In the genomic region with DNA sequence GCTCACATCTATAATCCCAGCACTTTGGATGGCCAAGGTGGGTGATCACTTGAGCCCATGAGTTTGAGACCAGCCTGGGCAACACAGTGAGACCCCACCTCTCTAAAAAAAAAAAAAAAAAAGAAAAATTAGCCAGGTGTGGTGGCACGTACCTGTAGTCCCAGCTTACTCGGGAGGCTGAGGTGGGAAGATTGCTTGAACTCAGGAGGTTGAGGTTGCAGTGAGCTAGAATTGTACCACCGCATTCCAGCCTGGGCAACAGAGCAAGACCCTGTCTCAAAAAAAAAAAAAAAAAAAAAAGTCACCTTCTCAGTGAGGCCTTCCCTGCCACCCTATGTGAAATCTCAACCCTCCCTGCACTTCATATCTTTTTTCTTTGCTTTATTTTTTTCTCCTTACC, we compare ENCODE assay signal across 27 cellular contexts. TPM values are rescaled to one million over a fixed set of nuclear protein-coding genes. Genes with fewer than 3 reads are reported as not detected.
"Had no signal": no experiment of that assay in that cellular context is flagged by ENCODE, and none has a peak within 500 bp of the region (broad histone marks: within the 10 kb centered on the region; RNA-seq: fewer than 3 reads in every experiment).

No MANE protein-coding gene starts in this region.

- H3K36me3 ChIP-seq: stomach, suprapubic skin, thoracic aorta, thyroid gland, tibial artery, tibial nerve, transverse colon, upper lobe of left lung, upper lobe of right lung, uterus, vagina had no signal

- H3K27me3 ChIP-seq: testis, thyroid gland, tibial nerve, transverse colon, upper lobe of left lung, upper lobe of right lung, uterus, vagina had no signal

- H3K27ac ChIP-seq: stomach, suprapubic skin, testis, thoracic aorta, thyroid gland, tibial artery, tibial nerve, transverse colon, upper lobe of left lung, upper lobe of right lung, uterus, vagina had no signal

- H3K9me3 ChIP-seq: stomach, suprapubic skin, testis, thoracic aorta, thyroid gland, tibial artery, tibial nerve, transverse colon, upper lobe of left lung, upper lobe of right lung, uterus, vagina had no signal

- H3K4me1 ChIP-seq: suprapubic skin, testis, thyroid gland, tibial nerve, transverse colon, upper lobe of left lung, upper lobe of right lung, uterus, vagina had no signal

- ATAC-seq: stimulated activated effector memory CD8-positive, alpha-beta T cell treated with anti-CD3 and anti-CD28 coated beads, Interleukin-12 subunit alpha, Interleukin-12 subunit beta, amount 100 ng/mL, for 72 hours; stimulated activated memory B cell treated with anti-CD40 and anti-IgM and Interleukin-4, amounts not matched to agents 10 μg/mL and 1 μg/mL and 100 μg/mL, for 72 hours; stimulated activated naive B cell treated with anti-CD40 and anti-IgM and Interleukin-4, amounts not matched to agents 10 μg/mL and 1 μg/mL and 100 μg/mL, for 72 hours; stimulated activated naive CD8-positive, alpha-beta T cell treated with anti-CD3 and anti-CD28 coated beads, Interleukin-15, amount 100 ng/mL, for 72 hours; stimulated activated naive CD8-positive, alpha-beta T cell treated with anti-CD3 and anti-CD28 coated beads, Interleukin-15, Interleukin-2, amounts not matched to agents 100 U/mL and 50 U/mL, for 24 hours; upper lobe of right lung had no signal

- DNase-seq: stimulated activated CD4-positive, alpha-beta T cell treated with anti-CD3 and anti-CD28 coated beads, Interleukin-2, amount 100 ng/mL, for 48 hours; stimulated activated CD4-positive, alpha-beta T cell treated with anti-CD3 and anti-CD28 coated beads, Interleukin-4, amount 100 ng/mL, for 1 hour; stimulated activated CD4-positive, alpha-beta T cell treated with anti-CD3 and anti-CD28 coated beads, Interleukin-4, amount 100 ng/mL, for 24 hours; stimulated activated CD4-positive, alpha-beta T cell treated with anti-CD3 and anti-CD28 coated beads, Interleukin-4, amount 100 ng/mL, for 4 hours; stimulated activated CD8-positive, alpha-beta memory T cell treated with anti-CD3 and anti-CD28 coated beads, Interleukin-4, amount 100 ng/mL, for 48 hours; stimulated activated naive B cell treated with anti-CD40 and anti-IgM and Interleukin-4, amounts not matched to agents 10 μg/mL and 1 μg/mL and 100 μg/mL, for 72 hours; stimulated activated naive CD4-positive, alpha-beta T cell; stimulated activated naive CD4-positive, alpha-beta T cell treated with Interleukin-2 at 50 U/mL for 16 hours; stimulated activated naive CD8-positive, alpha-beta T cell treated with anti-CD3 and anti-CD28 coated beads, Interleukin-15, amount 100 ng/mL, for 72 hours; stimulated activated naive CD8-positive, alpha-beta T cell treated with anti-CD3 and anti-CD28 coated beads, Interleukin-15, Interleukin-2, amounts not matched to agents 100 U/mL and 50 U/mL, for 24 hours; stomach; thyroid gland; tibial artery; transverse colon; trophoblast cell; upper lobe of left lung; upper lobe of right lung; uterus had no signal

- H3K4me3 ChIP-seq: stomach, suprapubic skin, testis, thoracic aorta, thyroid gland, tibial artery, tibial nerve, transverse colon, upper lobe of left lung, upper lobe of right lung, uterus, vagina had no signal

- FAIRE-seq: urothelium cell line had no signal

RNA-seq across cellular contexts. Expression of gene SOWAHA, which starts 22.1 kb away (rescaled TPM):
- total RNA-seq: upper lobe of right lung, vagina had no signal

RNA-seq across cellular contexts. Expression of gene CCNI2, which starts 43.8 kb away (rescaled TPM):
- total RNA-seq: subcutaneous adipose tissue, suprapubic skin, thoracic aorta, tibial nerve, uterus, vagina had no signal
